ENCODE assay signal across 11 cellular contexts in the genomic region with DNA sequence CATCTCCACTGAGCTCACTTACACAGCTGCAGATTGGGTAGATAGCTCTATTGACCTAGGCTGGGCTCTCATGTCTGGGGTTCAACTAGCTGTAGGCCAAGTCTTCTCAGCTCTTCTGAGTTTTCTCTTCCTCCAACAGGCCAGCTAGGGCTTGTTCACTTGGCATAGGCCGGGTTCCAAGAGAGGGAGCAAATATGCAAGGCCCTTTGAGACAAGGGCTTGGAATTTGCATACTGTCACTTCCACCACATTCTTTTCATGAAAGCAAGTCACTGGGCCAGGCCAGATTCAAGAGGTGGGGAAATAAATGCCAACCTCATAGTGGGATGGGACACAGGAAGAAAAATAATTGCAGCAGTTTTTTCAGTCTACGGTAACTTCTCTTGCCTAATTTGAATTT. TPM values are rescaled to one million over a fixed set of nuclear protein-coding genes. Genes with fewer than 3 reads are reported as not detected.
DNase-seq lines count a peak whose midpoint lies in the region; ATAC-seq, FAIRE-seq and TF ChIP-seq lines count a peak whose summit lies in the region.
"Had no signal": no experiment of that assay in that cellular context is flagged by ENCODE, and none has a peak within 500 bp of the region (broad histone marks: within the 10 kb centered on the region; RNA-seq: fewer than 3 reads in every experiment).

No MANE protein-coding gene starts in this region.

- WGBS in lung, 2 donors: 54 to 60% methylated on average over 2 of the region's 2 CpGs

- no peaks in the 10 kb centered on the region for H3K36me3 ChIP-seq in A673 (ENCODE audit: insufficient read depth, low read length, poor library complexity, severe bottlenecking)
- H3K36me3 ChIP-seq in H7 (replicated peaks; ENCODE audit: control insufficient read depth, insufficient read depth, low read length): no peaks in the 10 kb centered on the region
- peaks cover 2 to 4% of the 10 kb centered on the region in 2 donors for H3K36me3 ChIP-seq in lung (ENCODE audit: control insufficient read depth in 2 of 2, insufficient read depth in 2 of 2, low read length in 2 of 2)
- H3K36me3 ChIP-seq: BE2C, uterus had no signal

- DNase-seq in A673 (ENCODE audit: low spot score): peak; percentile 18
- peak; percentile 39 for DNase-seq in H7
- peak; percentile 15 to 18 for DNase-seq in cardiac fibroblast (ENCODE audit: low read depth in 2 of 2)
- DNase-seq in lung (ENCODE audit: low spot score): peak; percentile 71
- no peak for DNase-seq in RCC 7860 (ENCODE audit: low spot score)
- no peak for DNase-seq in sciatic nerve (ENCODE audit: low spot score)
- no peak for DNase-seq in putamen (ENCODE audit: low spot score)
- DNase-seq: activated gamma-delta T cell, BE2C, uterus had no signal

- H3K27me3 ChIP-seq in A673 (replicated peaks; ENCODE audit: insufficient read depth, low read depth, low read length, poor library complexity): no peaks in the 10 kb centered on the region
- H3K27me3 ChIP-seq in H7 (ENCODE audit: control insufficient read depth, insufficient read depth, low read length): no peaks in the 10 kb centered on the region
- no peaks in the 10 kb centered on the region for H3K27me3 ChIP-seq in lung (ENCODE audit: control insufficient read depth, insufficient read depth)
- H3K27me3 ChIP-seq: BE2C, uterus had no signal

- H3K4me3 ChIP-seq in A673 (ENCODE audit: low read depth, low read length, poor library complexity, severe bottlenecking) (no peak overlapping the region), H7 (ENCODE audit: insufficient read depth, low read depth, low read length) (no peak overlapping the region), cardiac fibroblast (replicated peaks in 1 of 2; ENCODE audit: low read depth in 2 of 2, low read length in 2 of 2) (no peak overlapping the region), lung (no peak overlapping the region)
- H3K4me3 ChIP-seq: uterus had no signal

- CTCF ChIA-PET in A673 (lab: Charles Lee): no interaction called here

- H3K4me1 ChIP-seq in A673 (ENCODE audit: insufficient read depth, low read length, poor library complexity, severe bottlenecking) (peaks cover 21% of the 10 kb centered on the region), lung (ENCODE audit: control insufficient read depth in 2 of 2, insufficient read depth in 2 of 2, low read length in 2 of 2) (no peaks in the 10 kb centered on the region)
- H3K4me1 ChIP-seq: uterus had no signal

- no peak for FAIRE-seq in RCC 7860 (lab: Jason Lieb, UNC)

- H3K9me3 ChIP-seq in A673 (ENCODE audit: low read depth, low read length, poor library complexity, severe bottlenecking) (no peaks in the 10 kb centered on the region), lung (ENCODE audit: control insufficient read depth in 2 of 2, insufficient read depth in 1 of 2, low read length in 1 of 2) (no peaks in the 10 kb centered on the region)
- H3K9me3 ChIP-seq: BE2C, uterus had no signal

- BruUV-seq in A673 (replicated peaks; lab: Mats Ljungman, UMichigan): no TSS peak

- intact Hi-C loops in A673 (cut with micrococcal nuclease; ENCODE audit: unreplicated experiment) (no loop called here), sciatic nerve (cut with DNase I) (no loop called here)

- no peak for TF ChIP-seq CTCF in A673 (conservative IDR thresholded peaks at IDR 0.05; ENCODE audit: low read depth, low read length)
- no peak for TF ChIP-seq CTCF in cardiac fibroblast (IDR thresholded peaks at IDR 0.05; ENCODE audit: low read depth, low read length)
- TF ChIP-seq CTCF in lung (IDR thresholded peaks at IDR 0.05; ENCODE audit: control extremely low read depth, extremely low read depth): no peak

- POLR2A ChIA-PET in A673 (lab: Charles Lee; ENCODE audit: low non-redundant PET): no interaction called here

- H3K27ac ChIP-seq in A673 (ENCODE audit: low read depth, low read length, poor library complexity, severe bottlenecking) (no peak overlapping the region), lung (ENCODE audit: low read depth in 1 of 2, low read length in 1 of 2) (peak overlapping the region in 1 of 2 donors; percentile 68)
- H3K27ac ChIP-seq: uterus had no signal

- ATAC-seq in lung (ENCODE audit: insufficient read depth, low FRiP score): peak; percentile 69
- no peak for ATAC-seq in GM18858 (IDR thresholded peaks at IDR 0.05; ENCODE audit: unreplicated experiment)
- no peak for ATAC-seq in sciatic nerve

RNA-seq across cellular contexts. Expression of a gene that starts 25.2 kb away (rescaled TPM):
- total RNA-seq in A673 (2021) (8.3 and 9.6 TPM in 2 replicates), lung (10 to 100 TPM in 1 of 2 donors, 1 to 10 TPM in 1; 9.8 to 15.3 TPM), sciatic nerve (8.5 TPM)
- total RNA-seq in H7 (2014; rRNA removed; shearing (Covaris generic)): 7.1 and 10.1 TPM in 2 replicates
- 10 to 100 TPM; 10.6 to 17.0 TPM for polyA plus RNA-seq in lung

RNA-seq across cellular contexts. Expression of a gene that starts 25.3 kb away (rescaled TPM):
- 13.3 and 14.3 TPM in 2 replicates for total RNA-seq in A673 (2021)
- 18.8 and 20.1 TPM in 2 replicates for total RNA-seq in H7 (2014; rRNA removed; shearing (Covaris generic))
- total RNA-seq in lung: 10 to 100 TPM; 12.9 to 17.1 TPM
- 10 to 100 TPM; 19.1 to 29.0 TPM for polyA plus RNA-seq in lung
- total RNA-seq in sciatic nerve: 11.8 TPM

RNA-seq across cellular contexts. Expression of a gene that starts 54.6 kb away (rescaled TPM):
- 1.7 and 1.8 TPM in 2 replicates for total RNA-seq in A673 (2021)
- total RNA-seq in H7 (2014; rRNA removed; shearing (Covaris generic)): 0.90 and 1.5 TPM in 2 replicates
- total RNA-seq in lung: 10 to 100 TPM; 55.1 to 71.7 TPM
- 10 to 100 TPM; 24.4 to 77.1 TPM for polyA plus RNA-seq in lung
- 27.6 TPM for total RNA-seq in sciatic nerve

Comparison
In these comparisons a context has a peak if more than half of its experiments do, and no peak if none do; other contexts are left out.
1. DNase-seq: peak in A673 (single experiment), H7 (single experiment), cardiac fibroblast (2 of 2) and lung (single experiment); none in RCC 7860 (single experiment), sciatic nerve (single experiment) and putamen (single experiment).
2. RNA of a gene that starts 54.6 kb away (total RNA-seq): 55.1 to 71.7 TPM in lung and 27.6 TPM in sciatic nerve (single experiment); 1.7 to 1.8 TPM in A673 and 0.90 to 1.5 TPM in H7; every median in the first group is over 10 times any median in the second.